Comparison of ENCODE assay signal across 6 cellular contexts in the genomic region with DNA sequence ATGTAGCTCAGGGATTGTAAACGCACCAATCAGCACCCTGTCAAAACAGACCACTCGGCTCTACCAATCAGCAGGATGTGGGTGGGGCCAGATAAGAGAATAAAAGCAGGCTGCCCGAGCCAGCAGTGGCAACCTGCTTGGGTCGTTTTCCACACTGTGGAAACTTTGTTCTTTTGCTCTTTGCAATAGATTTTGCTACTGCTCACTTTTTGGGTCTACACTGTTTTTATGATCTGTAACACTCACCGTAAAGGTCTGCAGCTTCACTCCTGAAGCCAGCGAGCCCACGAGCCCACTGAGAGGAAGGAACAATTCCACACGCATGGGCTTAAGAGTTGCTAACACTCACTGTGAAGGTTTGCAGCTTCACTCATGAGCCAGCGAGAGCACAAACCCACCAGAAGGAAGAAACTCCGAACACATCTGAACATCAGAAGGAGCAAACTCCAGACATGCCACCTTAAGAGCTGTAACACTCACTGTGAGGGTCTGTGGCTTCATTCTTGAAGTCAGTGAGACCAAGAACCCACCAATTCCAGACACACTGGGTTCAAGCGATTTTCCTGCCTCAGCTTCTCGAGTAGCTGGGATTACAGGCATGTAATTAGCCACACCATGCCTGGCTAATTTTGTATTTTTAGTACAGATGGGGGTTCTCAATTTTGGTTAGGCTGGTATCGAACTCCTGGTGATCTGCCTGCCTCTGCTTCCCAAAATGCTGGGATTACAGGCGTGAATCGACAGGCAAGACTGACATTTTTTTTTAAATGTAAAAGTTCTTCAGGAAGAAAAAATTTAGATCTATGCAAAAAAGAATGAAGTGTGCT. TPM values are rescaled to one million over a fixed set of nuclear protein-coding genes. Genes with fewer than 3 reads are reported as not detected.
"Had no signal": no experiment of that assay in that cellular context is flagged by ENCODE, and none has a peak within 500 bp of the region (broad histone marks: within the 10 kb centered on the region; RNA-seq: fewer than 3 reads in every experiment).

No MANE protein-coding gene starts in this region.

RNA-seq across cellular contexts. Expression of gene MUC22, which starts 11.6 kb away (rescaled TPM):
- total RNA-seq: GM23248, H4, H7, HepG2, HT-29 had no signal
- polyA plus RNA-seq: GM23248, HepG2, IgD-negative memory B cell had no signal

RNA-seq across cellular contexts. Expression of gene MUC21, which starts 38.4 kb away (rescaled TPM):
- total RNA-seq: GM23248, H4, H7, HepG2, HT-29 had no signal
- polyA plus RNA-seq: GM23248, HepG2, IgD-negative memory B cell had no signal
